Comparison of ENCODE assay signal across 15 cellular contexts in the genomic region with DNA sequence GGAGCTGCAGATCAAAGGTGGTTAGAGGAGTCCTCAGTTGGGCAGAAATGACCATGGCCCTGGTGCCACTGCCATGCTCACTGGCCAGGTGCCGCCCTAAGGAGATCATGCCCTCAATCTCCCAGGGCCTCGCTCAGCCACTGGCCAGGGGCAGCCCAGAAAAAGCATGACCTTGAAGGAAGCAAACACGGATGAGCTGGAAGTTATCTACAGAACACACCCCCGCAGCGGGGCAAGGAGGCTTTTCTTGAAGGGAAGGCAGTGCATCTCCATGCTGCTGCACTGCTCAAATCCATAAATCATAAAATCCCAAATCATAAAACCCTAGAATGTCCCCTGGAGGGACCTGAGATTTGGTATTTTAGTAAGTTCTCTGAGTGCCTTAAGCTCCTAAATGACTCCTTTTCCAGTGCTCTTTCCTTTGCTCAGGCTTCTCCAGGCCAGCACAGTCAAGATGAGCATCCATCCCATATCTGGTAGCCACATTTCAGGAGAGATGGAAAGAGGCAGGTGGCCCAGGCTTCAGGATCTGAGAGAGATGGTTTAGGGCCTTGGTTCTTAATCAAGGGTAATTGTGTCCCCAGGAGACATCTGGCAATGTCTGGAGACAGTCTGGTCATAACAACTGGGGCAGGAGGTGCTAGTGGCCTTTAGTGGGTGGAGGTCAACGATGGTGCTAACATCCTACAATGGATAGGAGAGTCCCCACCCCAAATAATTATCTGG.
DNase-seq lines count a peak whose midpoint lies in the region; ATAC-seq and TF ChIP-seq lines count a peak whose summit lies in the region.
"Had no signal": no experiment of that assay in that cellular context is flagged by ENCODE, and none has a peak within 500 bp of the region (broad histone marks: within the 10 kb centered on the region; RNA-seq: fewer than 3 reads in every experiment).

No MANE protein-coding gene starts in this region.

- peak; percentile 36 for DNase-seq in DMS 273 (lab: John Stamatoyannopoulos, UW; ENCODE audit: unreplicated experiment)
- no peak for DNase-seq in DMS 273 treated with DMSO at 0.1 percent for 48 hours (lab: John Stamatoyannopoulos, UW)
- no peak for DNase-seq in endothelial cell (ENCODE audit: low spot score)
- no peak for DNase-seq in 8988T
- no peak for DNase-seq in effector CD4-positive, alpha-beta T cell
- DNase-seq: Caco-2; CD4-positive, CD25-positive, alpha-beta regulatory T cell; CD8-positive, alpha-beta memory T cell; DMS79 treated with DMSO at 0.1 percent for 48 hours; GM23248 had no signal

- ATAC-seq in HG03045 (IDR thresholded peaks at IDR 0.05; ENCODE audit: unreplicated experiment) = no peak
- ATAC-seq: GM12878 had no signal

- H3K27me3 Mint-ChIP-seq in endothelial cell (ENCODE audit: unreplicated experiment) = peaks cover 12% of the 10 kb centered on the region

- H3K36me3 Mint-ChIP-seq in endothelial cell (ENCODE audit: low read depth, unreplicated experiment) = peaks cover 3% of the 10 kb centered on the region
- H3K36me3 Mint-ChIP-seq: CD4-positive, CD25-positive, alpha-beta regulatory T cell had no signal

- no peak overlapping the region for H3K4me3 Mint-ChIP-seq in endothelial cell (ENCODE audit: unreplicated experiment)
- H3K4me3 Mint-ChIP-seq: CD8-positive, alpha-beta memory T cell had no signal

- TF ChIP-seq CTCF in VCaP (conservative IDR thresholded peaks at IDR 0.05) = no peak
- no peak for TF ChIP-seq CTCF in endothelial cell (IDR thresholded peaks at IDR 0.05; ENCODE audit: unreplicated experiment)

- peaks cover 14% of the 10 kb centered on the region for H3K4me1 Mint-ChIP-seq in endothelial cell (ENCODE audit: unreplicated experiment)
- H3K4me1 Mint-ChIP-seq: CD4-positive, CD25-positive, alpha-beta regulatory T cell; CD8-positive, alpha-beta memory T cell had no signal

- H3K9me3 Mint-ChIP-seq in endothelial cell (ENCODE audit: unreplicated experiment) = no peaks in the 10 kb centered on the region
- H3K9me3 Mint-ChIP-seq: CD4-positive, CD25-positive, alpha-beta regulatory T cell had no signal

- peak overlapping the region; percentile 61 for H3K27ac Mint-ChIP-seq in endothelial cell (ENCODE audit: unreplicated experiment)
- H3K27ac Mint-ChIP-seq: CD4-positive, CD25-positive, alpha-beta regulatory T cell had no signal

- peak overlapping the region; percentile 60 for H3K27ac ChIP-seq in VCaP
- H3K27ac ChIP-seq: 22Rv1, GM23248, HL-60 had no signal
